ENCODE assay signal across 8 cellular contexts in genomic region chr2:218286570-218287459, GRCh38. TPM values are rescaled to one million over a fixed set of nuclear protein-coding genes. Genes with fewer than 3 reads are reported as not detected.
DNase-seq lines count a peak whose midpoint lies in the region; ATAC-seq, FAIRE-seq and TF ChIP-seq lines count a peak whose summit lies in the region.

No MANE protein-coding gene starts in this region.

- no peak for TF ChIP-seq CTCF in AG10803 (conservative IDR thresholded peaks at IDR 0.05; ENCODE audit: low read length)

- no peak for FAIRE-seq in frontal cortex (lab: Jason Lieb, UNC)

- DNase-seq in AG10803 (ENCODE audit: low read depth) (peak; percentile 94), GM19238 (ENCODE audit: insufficient read length, low spot score) (peak; percentile 82), SIG-M5 (lab: John Stamatoyannopoulos, UW) (peak; percentile 87), frontal cortex (ENCODE audit: low spot score in 2 of 2) (peak; percentile 75 to 83), occipital lobe (lab: John Stamatoyannopoulos, UW) (peak; percentile 82), superior temporal gyrus (ENCODE audit: extremely low spot score) (peak; percentile 93)
- DNase-seq in activated naive CD4-positive, alpha-beta T cell treated with Interleukin-2 at 50 U/mL for 16 hours, result peak; percentile 81

- H3K4me3 ChIP-seq in AG10803 (ENCODE audit: low read length), result peak overlapping the region; percentile 64

- peak; percentile 42 for ATAC-seq in HG03439 (IDR thresholded peaks at IDR 0.05; ENCODE audit: unreplicated experiment)

RNA-seq across cellular contexts. Expression of gene TMBIM1, which starts 5.5 kb away (rescaled TPM):
- 9.4 TPM for total RNA-seq in frontal cortex
- 16.2 TPM for total RNA-seq in occipital lobe

RNA-seq across cellular contexts. Expression of gene PNKD, which starts 16.5 kb away (rescaled TPM):
- 15.1 TPM for total RNA-seq in frontal cortex
- total RNA-seq in occipital lobe, result 18.2 TPM

RNA-seq across cellular contexts. Expression of gene AAMP, which starts 16.9 kb away (rescaled TPM):
- total RNA-seq in frontal cortex, result 98.2 TPM
- total RNA-seq in occipital lobe, result 105 TPM

RNA-seq across cellular contexts. Expression of gene GPBAR1, which starts 26.0 kb away (rescaled TPM):
- not detected for total RNA-seq in frontal cortex
- not detected for total RNA-seq in occipital lobe

Comparison
In these comparisons a context has a peak if more than half of its experiments do, and no peak if none do; other contexts are left out.
1. Peak in every context shown above with its lines: DNase-seq, ATAC-seq and H3K4me3 ChIP-seq.